ENCODE assay signal across 7 cellular contexts in the genomic region with DNA sequence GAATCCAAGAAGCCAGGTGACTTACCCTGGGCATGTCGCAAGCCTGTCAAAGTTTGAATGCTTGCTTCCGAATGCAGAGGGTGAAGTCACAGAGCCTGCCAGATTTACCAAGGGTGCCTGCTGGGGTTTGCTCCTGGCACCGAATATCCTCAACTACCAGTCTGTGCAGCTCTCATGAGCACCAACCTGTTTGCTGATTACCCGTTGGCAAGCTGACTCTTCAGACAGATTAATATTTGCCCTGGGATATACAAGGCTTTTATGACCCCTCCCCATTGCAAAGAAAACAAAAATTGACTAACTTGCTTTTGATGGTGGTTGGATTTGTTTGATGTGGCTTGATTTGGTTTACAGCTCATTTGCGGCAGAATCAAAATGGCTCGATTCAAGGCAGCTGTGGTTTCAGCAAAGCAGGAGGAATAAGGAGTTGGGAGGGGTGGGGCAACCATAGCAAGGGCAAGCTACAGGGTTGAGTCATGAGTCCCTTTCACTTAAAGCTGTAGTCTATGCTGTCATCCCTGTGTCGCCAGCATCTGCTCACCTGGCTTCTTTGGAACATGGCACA.
DNase-seq lines count a peak whose midpoint lies in the region; TF ChIP-seq lines count a peak whose summit lies in the region.

No MANE protein-coding gene starts in this region.

- no peaks in the 10 kb centered on the region for H3K36me3 ChIP-seq in hepatocyte (replicated peaks; ENCODE audit: insufficient read depth, low read depth)

- no peak overlapping the region for H3K4me3 Mint-ChIP-seq in stimulated activated naive CD8-positive, alpha-beta T cell treated with anti-CD3 and anti-CD28 coated beads, Interleukin-15, Interleukin-2, amounts not matched to agents 100 ng/mL and 50 ng/mL, for 24 hours

- H3K4me3 ChIP-seq in hepatocyte, result no peak overlapping the region

- no peaks in the 10 kb centered on the region for H3K9me2 ChIP-seq in hepatocyte (replicated peaks; ENCODE audit: insufficient read depth)

- H3K79me2 ChIP-seq in hepatocyte, result peaks cover 21% of the 10 kb centered on the region

- WGBS in hepatocyte (ENCODE audit: low lambda C conversion rate, missing lambda C conversion rate), result 87% methylated on average over 7 of the region's 7 CpGs

- TF ChIP-seq CTCF in hepatocyte (IDR thresholded peaks at IDR 0.05; ENCODE audit: poor library complexity), result no peak

- H3K27me3 ChIP-seq in hepatocyte, result no peaks in the 10 kb centered on the region

- peak; percentile 84 for DNase-seq in LHCN-M2 (ENCODE audit: low read depth)
- peak; percentile 63 for DNase-seq in activated CD8-positive, alpha-beta memory T cell treated with anti-CD3 and anti-CD28 coated beads, Interleukin-2, amount 50 U/mL, for 48 hours
- peak; percentile 20 for DNase-seq in hepatocyte (ENCODE audit: low spot score)
- no peak for DNase-seq in NCI-H82 (lab: John Stamatoyannopoulos, UW)
- no peak for DNase-seq in NCI-H1694 (lab: John Stamatoyannopoulos, UW)
- no peak for DNase-seq in amygdala (lab: John Stamatoyannopoulos, UW)

- H2AFZ ChIP-seq in hepatocyte, result no peak overlapping the region

- peak overlapping the region; percentile 72 for H3K27ac Mint-ChIP-seq in stimulated activated naive CD8-positive, alpha-beta T cell treated with anti-CD3 and anti-CD28 coated beads, Interleukin-15, Interleukin-2, amounts not matched to agents 100 ng/mL and 50 ng/mL, for 24 hours

- H3K27ac ChIP-seq in hepatocyte, result no peak overlapping the region

- H3K4me2 ChIP-seq in hepatocyte, result no peak overlapping the region

- no peaks in the 10 kb centered on the region for H4K20me1 ChIP-seq in hepatocyte (ENCODE audit: insufficient read depth, poor library complexity, severe bottlenecking)

- H3K9me3 Mint-ChIP-seq in stimulated activated naive CD8-positive, alpha-beta T cell treated with anti-CD3 and anti-CD28 coated beads, Interleukin-15, Interleukin-2, amounts not matched to agents 100 ng/mL and 50 ng/mL, for 24 hours, result no peaks in the 10 kb centered on the region

- H3K36me3 Mint-ChIP-seq in stimulated activated naive CD8-positive, alpha-beta T cell treated with anti-CD3 and anti-CD28 coated beads, Interleukin-15, Interleukin-2, amounts not matched to agents 100 ng/mL and 50 ng/mL, for 24 hours (ENCODE audit: low read depth), result no peaks in the 10 kb centered on the region

- peaks cover 22% of the 10 kb centered on the region for H3K4me1 ChIP-seq in hepatocyte (ENCODE audit: insufficient read depth)

- H3K4me1 Mint-ChIP-seq in stimulated activated naive CD8-positive, alpha-beta T cell treated with anti-CD3 and anti-CD28 coated beads, Interleukin-15, Interleukin-2, amounts not matched to agents 100 ng/mL and 50 ng/mL, for 24 hours (ENCODE audit: low read depth), result peaks cover 21% of the 10 kb centered on the region

- no peaks in the 10 kb centered on the region for H3K9me3 ChIP-seq in hepatocyte (ENCODE audit: low read depth)

- H3K27me3 Mint-ChIP-seq in stimulated activated naive CD8-positive, alpha-beta T cell treated with anti-CD3 and anti-CD28 coated beads, Interleukin-15, Interleukin-2, amounts not matched to agents 100 ng/mL and 50 ng/mL, for 24 hours, result peaks cover 59% of the 10 kb centered on the region

Comparison
In these comparisons a context has a peak if more than half of its experiments do, and no peak if none do; other contexts are left out.
1. DNase-seq: peak in LHCN-M2 (single experiment), activated CD8-positive, alpha-beta memory T cell treated with anti-CD3 and anti-CD28 coated beads, Interleukin-2, amount 50 U/mL, for 48 hours (single experiment) and hepatocyte (single experiment); none in NCI-H82 (single experiment), NCI-H1694 (single experiment) and amygdala (0 of 56).